1 cellular context compared by ENCODE assay signal in genomic region chr6:111997078-111997862, GRCh38.
TF ChIP-seq lines count a peak whose summit lies in the region.

No MANE protein-coding gene starts in this region.

TF ChIP-seq in K562, 482 proteins besides CTCF, POLR2A, EP300 and RAD21 (continued from another document):
- no peak for TF ChIP-seq ZNF407 (IDR thresholded peaks at IDR 0.05; ENCODE audit: low read depth)
- peak; percentile 58 for TF ChIP-seq CXXC5 (CRISPR knock-in tag; IDR thresholded peaks at IDR 0.05)
- TF ChIP-seq PBX2 (CRISPR knock-in tag; IDR thresholded peaks at IDR 0.05; ENCODE audit: low read depth), result no peak
- no peak for TF ChIP-seq PBX2 (tag; conservative IDR thresholded peaks at IDR 0.05; ENCODE audit: low read depth)
- no peak for TF ChIP-seq HNRNPLL (IDR thresholded peaks at IDR 0.05; ENCODE audit: low read depth, low read length, poor library complexity, severe bottlenecking)
- TF ChIP-seq GATAD2B (IDR thresholded peaks at IDR 0.05; ENCODE audit: borderline replicate concordance), result no peak
- TF ChIP-seq ZC3H11A (IDR thresholded peaks at IDR 0.05; ENCODE audit: low read depth, low read length), result no peak
- TF ChIP-seq POLR2B (IDR thresholded peaks at IDR 0.05; ENCODE audit: low read depth, partially characterized antibody), result no peak
- no peak for TF ChIP-seq POLR3G (IDR thresholded peaks at IDR 0.05; ENCODE audit: extremely low read depth, insufficient read length, insufficient replicate concordance)
- peak; percentile 29 for TF ChIP-seq ETV1 (tag; conservative IDR thresholded peaks at IDR 0.05; ENCODE audit: low read depth)
- no peak for TF ChIP-seq ATF1 (CRISPR knock-in tag; IDR thresholded peaks at IDR 0.05)
- TF ChIP-seq ATF1 (tag; IDR thresholded peaks at IDR 0.05), result 0 out of 2 replicates have a peak, but pooled peaks have one; percentile 37
- 0 out of 2 replicates have a peak, but pooled peaks have one; percentile 33 for TF ChIP-seq TGIF2 (CRISPR knock-in tag; IDR thresholded peaks at IDR 0.05)
- TF ChIP-seq CHD1 (IDR thresholded peaks at IDR 0.05; ENCODE audit: low read length), result no peak
- no peak for TF ChIP-seq ESRRB (CRISPR knock-in tag; IDR thresholded peaks at IDR 0.05; ENCODE audit: borderline replicate concordance)
- no peak for TF ChIP-seq TCF15 (CRISPR knock-in tag; IDR thresholded peaks at IDR 0.05)
- no peak for TF ChIP-seq U2AF1 (optimal IDR thresholded peaks at IDR 0.05; ENCODE audit: low read depth, low read length)
